1 cellular context compared by ENCODE assay signal in the genomic region with DNA sequence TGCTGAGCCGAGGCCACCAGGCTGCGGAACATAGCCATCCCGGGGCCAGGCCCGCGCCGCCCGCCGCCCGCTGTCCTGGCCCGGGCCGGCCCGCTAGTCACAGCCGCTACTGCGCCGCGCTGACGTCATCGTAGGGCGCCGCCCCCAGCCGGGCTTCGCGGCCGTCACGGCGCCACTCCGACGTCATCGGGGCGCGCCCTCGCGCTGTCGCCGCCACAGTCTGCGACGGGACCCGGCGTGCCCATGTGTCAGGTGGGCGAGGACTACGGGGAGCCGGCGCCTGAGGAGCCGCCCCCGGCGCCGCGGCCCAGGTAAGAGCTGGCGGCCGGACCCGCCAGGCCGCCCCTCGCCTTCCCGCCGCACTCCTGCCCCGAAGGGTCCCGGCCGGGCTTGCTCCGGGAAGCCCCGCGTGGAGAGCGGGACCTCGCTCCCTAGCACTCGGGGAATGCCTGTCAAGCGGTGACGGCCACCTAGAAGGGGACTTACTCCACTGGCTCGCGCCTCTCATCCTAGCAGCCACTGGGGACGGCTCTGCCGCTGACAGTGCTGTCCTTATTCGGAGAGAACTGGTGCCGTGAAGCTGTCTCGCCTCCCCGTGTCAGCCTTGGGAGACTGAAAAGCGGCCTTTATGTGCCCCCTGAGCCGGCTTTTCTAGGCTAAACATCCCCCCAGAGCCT.
TF ChIP-seq lines count a peak whose summit lies in the region.

A gene (plus strand): TSS at position 216 of the 677 bp plus-strand sequence. CDS start 28 bp downstream, at position 244.
A gene with protein sequence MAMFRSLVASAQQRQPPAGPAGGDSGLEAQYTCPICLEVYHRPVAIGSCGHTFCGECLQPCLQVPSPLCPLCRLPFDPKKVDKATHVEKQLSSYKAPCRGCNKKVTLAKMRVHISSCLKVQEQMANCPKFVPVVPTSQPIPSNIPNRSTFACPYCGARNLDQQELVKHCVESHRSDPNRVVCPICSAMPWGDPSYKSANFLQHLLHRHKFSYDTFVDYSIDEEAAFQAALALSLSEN (minus strand): TSS at position 121 of the 677 bp plus-strand sequence. CDS start 83 bp downstream, at position 38.

TF ChIP-seq in IMR-90, 13 proteins besides CTCF, POLR2A, EP300 and RAD21 (continued from another document):
- TF ChIP-seq BHLHE40 (IDR thresholded peaks at IDR 0.05; ENCODE audit: low read depth, low read length) (0 out of 2 replicates have a peak, but pooled peaks have one; percentile 24), CEBPB (IDR thresholded peaks at IDR 0.05; ENCODE audit: low read depth, low read length) (no peak), NFE2L2 (IDR thresholded peaks at IDR 0.05; ENCODE audit: low read depth, low read length) (0 out of 2 replicates have a peak, but pooled peaks have one; percentile 6), SMC3 (IDR thresholded peaks at IDR 0.05; ENCODE audit: low read depth, low read length) (no peak), FOS (IDR thresholded peaks at IDR 0.05; ENCODE audit: low read depth, low read length) (peak; percentile 39; the same call in 1 of the 2 replicates), MAZ (IDR thresholded peaks at IDR 0.05; ENCODE audit: borderline replicate concordance, low read depth, low read length) (peak; percentile 71; the same call in 1 of the 2 replicates), MAFK (IDR thresholded peaks at IDR 0.05; ENCODE audit: low read depth, low read length) (no peak), MXI1 (IDR thresholded peaks at IDR 0.05; ENCODE audit: borderline replicate concordance, low read depth, low read length) (peak; percentile 100), CHD1 (IDR thresholded peaks at IDR 0.05; ENCODE audit: low read depth, low read length) (no peak)
- TF ChIP-seq, protein P1, sequence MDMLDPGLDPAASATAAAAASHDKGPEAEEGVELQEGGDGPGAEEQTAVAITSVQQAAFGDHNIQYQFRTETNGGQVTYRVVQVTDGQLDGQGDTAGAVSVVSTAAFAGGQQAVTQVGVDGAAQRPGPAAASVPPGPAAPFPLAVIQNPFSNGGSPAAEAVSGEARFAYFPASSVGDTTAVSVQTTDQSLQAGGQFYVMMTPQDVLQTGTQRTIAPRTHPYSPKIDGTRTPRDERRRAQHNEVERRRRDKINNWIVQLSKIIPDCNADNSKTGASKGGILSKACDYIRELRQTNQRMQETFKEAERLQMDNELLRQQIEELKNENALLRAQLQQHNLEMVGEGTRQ (IDR thresholded peaks at IDR 0.05; ENCODE audit: low read depth, low read length), result peak; percentile 58
- TF ChIP-seq, protein P2, sequence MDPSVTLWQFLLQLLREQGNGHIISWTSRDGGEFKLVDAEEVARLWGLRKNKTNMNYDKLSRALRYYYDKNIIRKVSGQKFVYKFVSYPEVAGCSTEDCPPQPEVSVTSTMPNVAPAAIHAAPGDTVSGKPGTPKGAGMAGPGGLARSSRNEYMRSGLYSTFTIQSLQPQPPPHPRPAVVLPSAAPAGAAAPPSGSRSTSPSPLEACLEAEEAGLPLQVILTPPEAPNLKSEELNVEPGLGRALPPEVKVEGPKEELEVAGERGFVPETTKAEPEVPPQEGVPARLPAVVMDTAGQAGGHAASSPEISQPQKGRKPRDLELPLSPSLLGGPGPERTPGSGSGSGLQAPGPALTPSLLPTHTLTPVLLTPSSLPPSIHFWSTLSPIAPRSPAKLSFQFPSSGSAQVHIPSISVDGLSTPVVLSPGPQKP (IDR thresholded peaks at IDR 0.05; ENCODE audit: borderline replicate concordance, low read depth, low read length), result no peak
